Comparison of ENCODE assay signal across 1 cellular context in the genomic region with DNA sequence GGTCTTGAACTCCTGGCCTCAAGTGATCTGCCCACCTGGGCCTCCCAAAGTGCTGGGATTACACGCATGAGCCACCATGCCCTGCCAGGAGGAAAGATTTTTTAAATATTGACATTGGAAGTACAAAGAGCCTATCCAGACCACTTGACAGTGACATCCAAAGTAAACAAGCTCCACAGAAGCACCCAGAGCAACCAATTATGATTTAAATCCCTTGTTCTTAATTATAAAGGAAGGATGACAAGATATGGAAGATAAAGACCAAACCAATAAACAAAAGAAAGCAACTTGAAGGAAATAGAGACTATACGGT.
TF ChIP-seq lines count a peak whose summit lies in the region.

No MANE protein-coding gene starts in this region.

TF ChIP-seq in endothelial cell of umbilical vein, 7 proteins besides CTCF, POLR2A, EP300 and RAD21 (continued from another document):
- TF ChIP-seq, protein P1, sequence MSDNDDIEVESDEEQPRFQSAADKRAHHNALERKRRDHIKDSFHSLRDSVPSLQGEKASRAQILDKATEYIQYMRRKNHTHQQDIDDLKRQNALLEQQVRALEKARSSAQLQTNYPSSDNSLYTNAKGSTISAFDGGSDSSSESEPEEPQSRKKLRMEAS (IDR thresholded peaks at IDR 0.05; ENCODE audit: insufficient read depth, insufficient read length) = no peak
- TF ChIP-seq GATA2 (IDR thresholded peaks at IDR 0.05; ENCODE audit: insufficient read depth, insufficient read length, low read depth, low read length) (no peak), FOS (IDR thresholded peaks at IDR 0.05; ENCODE audit: borderline replicate concordance, insufficient read depth, low read length) (no peak), EZH2 (IDR thresholded peaks at IDR 0.05; ENCODE audit: borderline replicate concordance, low read depth, low read length, severe bottlenecking) (no peak), POLR2AphosphoS5 (IDR thresholded peaks at IDR 0.05; ENCODE audit: insufficient read depth, low read depth, low read length) (no peak)
TF ChIP-seq in endothelial cell of umbilical vein: peak in this region for 0.
